8 cellular contexts compared by ENCODE assay signal in the genomic region with DNA sequence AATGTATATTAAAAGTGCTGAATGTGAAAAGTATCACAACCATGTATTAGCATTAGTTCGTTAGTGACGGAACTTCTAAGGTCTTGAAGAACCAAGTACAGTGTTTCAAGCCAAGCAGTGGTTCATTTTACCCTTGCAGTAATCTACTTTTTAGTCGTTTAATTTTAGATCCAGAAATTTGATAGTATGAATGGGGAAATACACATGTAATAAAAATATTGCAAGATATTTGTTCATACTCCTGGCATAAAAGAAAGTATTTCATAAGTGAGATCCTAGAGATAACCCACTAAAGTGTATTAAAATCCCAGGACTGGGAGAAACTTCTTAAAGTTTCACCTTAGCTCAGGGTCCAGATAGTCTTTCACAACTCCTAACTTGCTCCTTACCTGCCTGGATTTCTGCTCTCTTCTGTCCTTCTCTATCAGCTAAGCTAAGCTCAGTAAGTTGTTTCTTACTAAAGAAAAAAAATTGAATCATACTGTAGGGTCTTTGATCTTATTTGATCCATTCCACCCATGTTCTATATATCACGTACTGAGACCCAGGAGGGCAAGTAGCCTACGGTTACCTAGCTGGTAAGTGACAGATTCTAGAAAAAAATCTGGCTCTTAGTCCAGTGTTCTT. TPM values are rescaled to one million over a fixed set of nuclear protein-coding genes. Genes with fewer than 3 reads are reported as not detected.
DNase-seq lines count a peak whose midpoint lies in the region; ATAC-seq and TF ChIP-seq lines count a peak whose summit lies in the region.

No MANE protein-coding gene starts in this region.

- H3K27me3 ChIP-seq in right atrium auricular region, result no peaks in the 10 kb centered on the region
- no peaks in the 10 kb centered on the region for H3K27me3 ChIP-seq in brain microvascular endothelial cell (replicated peaks)
- H3K27me3 ChIP-seq in uterus, result no peaks in the 10 kb centered on the region

- DNase-seq in right atrium auricular region (ENCODE audit: low spot score) (no peak), left cardiac atrium (no peak), brain microvascular endothelial cell (no peak), mesothelial cell of epicardium (ENCODE audit: low spot score in 2 of 2, unreplicated experiment in 2 of 2) (no peak), uterus (no peak), hippocampal formation (lab: John Stamatoyannopoulos, UW) (no peak), RPMI8226 (no peak), NCI-H2227 (lab: John Stamatoyannopoulos, UW; ENCODE audit: unreplicated experiment) (no peak)

- no peaks in the 10 kb centered on the region for H3K27me3 Mint-ChIP-seq in mesothelial cell of epicardium (ENCODE audit: low read depth)

- peak overlapping the region; percentile 56 for H3K4me3 Mint-ChIP-seq in mesothelial cell of epicardium

- peaks cover 17% of the 10 kb centered on the region for H3K4me1 Mint-ChIP-seq in mesothelial cell of epicardium

- ATAC-seq in left cardiac atrium, result no peak

- TF ChIP-seq CTCF in right atrium auricular region (IDR thresholded peaks at IDR 0.05) (no peak), brain microvascular endothelial cell (IDR thresholded peaks at IDR 0.05; ENCODE audit: low read depth, low read length, missing control alignments) (no peak), mesothelial cell of epicardium (IDR thresholded peaks at IDR 0.05; ENCODE audit: unreplicated experiment) (no peak), uterus (IDR thresholded peaks at IDR 0.05) (no peak)

- peaks cover 0 to 21% of the 10 kb centered on the region in 2 donors for H3K4me1 ChIP-seq in right atrium auricular region
- H3K4me1 ChIP-seq in uterus, result no peaks in the 10 kb centered on the region

- no peak for TF ChIP-seq POLR2A in uterus (IDR thresholded peaks at IDR 0.05)

- H3K4me3 ChIP-seq in right atrium auricular region (peak overlapping the region; percentile 80 to 92), brain microvascular endothelial cell (ENCODE audit: low read depth, low read length) (peak overlapping the region; percentile 81), uterus (peak overlapping the region; percentile 65 to 74)

- H3K36me3 ChIP-seq in right atrium auricular region, result peaks cover 9% of the 10 kb centered on the region
- peaks cover 3% of the 10 kb centered on the region for H3K36me3 ChIP-seq in brain microvascular endothelial cell (replicated peaks)
- H3K36me3 ChIP-seq in uterus, result no peaks in the 10 kb centered on the region

- in situ Hi-C loops in brain microvascular endothelial cell (cut with HindIII; ENCODE audit: low pct_ligation_motif_present, low sequenced_read_pairs), result no loop called here

- intact Hi-C loops in left cardiac atrium (cut with DNase I), result no loop called here
- intact Hi-C loops in uterus (cut with DNase I; ENCODE audit: low total_unique reads), result no loop called here

- H3K9me3 Mint-ChIP-seq in mesothelial cell of epicardium, result no peaks in the 10 kb centered on the region

- H3K27ac ChIP-seq in right atrium auricular region, result peak overlapping the region; percentile 97 to 98
- H3K27ac ChIP-seq in brain microvascular endothelial cell, result no peak overlapping the region
- peak overlapping the region; percentile 92 to 97 for H3K27ac ChIP-seq in uterus

- H3K36me3 Mint-ChIP-seq in mesothelial cell of epicardium, result peaks cover 14% of the 10 kb centered on the region

- no peaks in the 10 kb centered on the region for H3K9me3 ChIP-seq in right atrium auricular region
- no peaks in the 10 kb centered on the region for H3K9me3 ChIP-seq in uterus

- no peak overlapping the region for H3K27ac Mint-ChIP-seq in mesothelial cell of epicardium

RNA-seq across cellular contexts. Expression of gene BCAP29, which starts 1.5 kb away (rescaled TPM):
- 100 to 1,000 TPM; 115 to 258 TPM for total RNA-seq in right atrium auricular region
- 10 to 100 TPM; 84.1 to 95.2 TPM for total RNA-seq in left cardiac atrium
- total RNA-seq in mesothelial cell of epicardium, result 28.1 to 31.9 TPM (median 30.0 TPM) in 3 replicates
- 100 to 1,000 TPM in 2 of 4 donors, 10 to 100 TPM in 2; 13.6 to 287 (median 110) TPM for total RNA-seq in uterus

RNA-seq across cellular contexts. Expression of gene DUS4L, which starts 17.7 kb away (rescaled TPM):
- 1 to 10 TPM; 5.0 to 7.2 TPM for total RNA-seq in right atrium auricular region
- 1 to 10 TPM; 6.1 to 6.4 TPM for total RNA-seq in left cardiac atrium
- total RNA-seq in mesothelial cell of epicardium, result 10.8 to 14.1 TPM (median 12.8 TPM) in 3 replicates
- total RNA-seq in uterus, result 10 to 100 TPM in 1 of 4 donors, 1 to 10 TPM in 2, not detected in 1; 5.4 to 16.8 (median 10.0) TPM

RNA-seq across cellular contexts. Expression of gene COG5, which starts 17.8 kb away (rescaled TPM):
- total RNA-seq in right atrium auricular region (10 to 100 TPM; 28.0 to 31.8 TPM), left cardiac atrium (10 to 100 TPM; 42.8 to 57.8 TPM), mesothelial cell of epicardium (47.7 to 52.0 TPM (median 48.1 TPM) in 3 replicates), uterus (100 to 1,000 TPM in 2 of 4 donors, 10 to 100 TPM in 2; 39.7 to 143 (median 98.3) TPM)
